15 cellular contexts compared by ENCODE assay signal in the genomic region with DNA sequence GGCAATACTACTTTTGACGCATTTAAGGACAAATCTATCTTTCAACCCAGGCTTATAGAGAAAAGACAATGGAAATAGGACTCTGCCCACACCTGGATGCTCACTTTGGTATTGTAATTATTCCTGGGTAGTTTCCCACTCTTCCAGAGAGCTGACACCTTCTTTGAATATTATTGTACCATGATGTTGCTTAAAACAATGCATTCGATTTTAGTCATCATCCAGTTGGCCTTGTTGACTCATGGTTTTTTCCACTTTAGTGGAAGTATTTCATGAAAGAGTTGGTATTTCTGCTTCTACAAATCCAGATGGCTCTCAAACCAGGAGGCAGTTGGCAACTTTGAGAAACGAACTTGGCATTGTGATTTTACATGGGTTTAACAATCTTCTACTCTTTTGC.
"Had no signal": no experiment of that assay in that cellular context is flagged by ENCODE, and none has a peak within 500 bp of the region (broad histone marks: within the 10 kb centered on the region; RNA-seq: fewer than 3 reads in every experiment).

No MANE protein-coding gene starts in this region.

- DNase-seq: activated CD4-positive, alpha-beta T cell treated with anti-CD3 and anti-CD28 coated beads, Interleukin-2, amount 50 U/mL, for 4 hours; activated CD4-positive, CD25-positive, alpha-beta regulatory T cell treated with anti-CD3 and anti-CD28 coated beads, Interleukin-2, amount 50 U/mL, for 72 hours; activated gamma-delta T cell treated with Interleukin-2 at 50 U/mL for 16 hours; activated naive CD8-positive, alpha-beta T cell treated with anti-CD3 and anti-CD28 coated beads for 36 hours; activated T-cell treated with anti-CD3 and anti-CD28 coated beads, Interleukin-2, amount 50 U/mL, for 48 hours; aorta; hippocampal formation; lower lobe of right lung; mucosa of descending colon; naive thymus-derived CD8-positive, alpha-beta T cell; posterior cingulate gyrus; right cardiac atrium had no signal

- H3K27ac ChIP-seq: cardiac muscle cell, lower lobe of right lung, tibial nerve had no signal

- H3K27me3 ChIP-seq: cardiac muscle cell, tibial nerve had no signal

- H3K4me1 ChIP-seq: lower lobe of right lung, tibial nerve had no signal

- H3K4me2 ChIP-seq: smooth muscle cell had no signal

- ATAC-seq: lower lobe of right lung; mucosa of descending colon; naive thymus-derived CD8-positive, alpha-beta T cell; right cardiac atrium had no signal

- H3K9me3 ChIP-seq: lower lobe of right lung, mucosa of descending colon, tibial nerve had no signal

- H3K4me3 ChIP-seq: cardiac muscle cell, lower lobe of right lung, mucosa of descending colon, smooth muscle cell, tibial nerve had no signal

- H3K36me3 ChIP-seq: cardiac muscle cell, lower lobe of right lung, tibial nerve had no signal
